ENCODE assay signal across 36 cellular contexts in genomic region chr3:41833628-41834027, GRCh38.
"Had no signal": no experiment of that assay in that cellular context is flagged by ENCODE, and none has a peak within 500 bp of the region (broad histone marks: within the 10 kb centered on the region; RNA-seq: fewer than 3 reads in every experiment).

No MANE protein-coding gene starts in this region.

- H3K9me3 ChIP-seq: MG63 had no signal

- H3K27me3 ChIP-seq: MG63 had no signal

- DNase-seq: Karpas-422, Kasumi-1, MG63, MM.1S, MV-4-11, NCI-H1048, NCI-H1092, NCI-H1092 treated with DMSO at 0.1 percent for 48 hours, NCI-H1105, NCI-H1105 treated with DMSO at 0.1 percent for 48 hours, NCI-H1417, NCI-H1417 treated with DMSO at 0.1 percent for 48 hours, NCI-H1436, NCI-H1436 treated with DMSO at 0.1 percent for 48 hours, NCI-H146, NCI-H1694, NCI-H1694 treated with DMSO at 0.1 percent for 48 hours, NCI-H187, NCI-H187 treated with DMSO at 0.1 percent for 48 hours, NCI-H1930, NCI-H2029, NCI-H2029 treated with DMSO at 0.1 percent for 48 hours, NCI-H2081, NCI-H2081 treated with DMSO at 0.1 percent for 48 hours, NCI-H2107, NCI-H2171, NCI-H2171 treated with DMSO at 0.1 percent for 48 hours, NCI-H2227 treated with DMSO at 0.1 percent for 48 hours, NCI-H226, NCI-H345, NCI-H446, NCI-H446 treated with DMSO at 0.1 percent for 48 hours, NCI-H510A, NCI-H510A treated with DMSO at 0.1 percent for 48 hours, NCI-H524, NCI-H524 treated with DMSO at 0.1 percent for 48 hours had no signal

- H3K36me3 ChIP-seq: MG63 had no signal

- H3K4me3 ChIP-seq: MG63 had no signal
